15 cellular contexts compared by ENCODE assay signal in genomic region chr3:124268355-124268754, GRCh38.
DNase-seq lines count a peak whose midpoint lies in the region; ATAC-seq and TF ChIP-seq lines count a peak whose summit lies in the region.
"Had no signal": no experiment of that assay in that cellular context is flagged by ENCODE, and none has a peak within 500 bp of the region (broad histone marks: within the 10 kb centered on the region; RNA-seq: fewer than 3 reads in every experiment).

No MANE protein-coding gene starts in this region.

- peaks cover 31% of the 10 kb centered on the region for H3K4me1 ChIP-seq in vagina
- H3K4me1 ChIP-seq: HAP-1 had no signal

- H3K4me3 ChIP-seq in coronary artery = no peak overlapping the region
- H3K4me3 ChIP-seq in vagina = no peak overlapping the region
- H3K4me3 ChIP-seq: BLaER1 treated with 17β-estradiol and CSF1 and Interleukin-3, amounts not matched to agents 10 nM and 100 nM; HAP-1 had no signal

- TF ChIP-seq POLR2A in vagina (IDR thresholded peaks at IDR 0.05) = no peak

- no peak for ATAC-seq in HG03457 (IDR thresholded peaks at IDR 0.05; ENCODE audit: unreplicated experiment)

- no peaks in the 10 kb centered on the region for H3K27me3 ChIP-seq in vagina
- H3K27me3 ChIP-seq: BLaER1 treated with 17β-estradiol and CSF1 and Interleukin-3, amounts not matched to agents 10 nM and 100 nM had no signal

- H3K9me3 Mint-ChIP-seq in glutamatergic neuron (ENCODE audit: unreplicated experiment) = peaks cover 26% of the 10 kb centered on the region
- H3K9me3 Mint-ChIP-seq: CD4-positive, alpha-beta T cell; HFFc6 had no signal

- intact Hi-C loops in vagina (cut with DNase I) = no loop called here

- peaks cover 21% of the 10 kb centered on the region for H3K27me3 Mint-ChIP-seq in glutamatergic neuron (ENCODE audit: unreplicated experiment)

- TF ChIP-seq CTCF in coronary artery (IDR thresholded peaks at IDR 0.05) (no peak), glutamatergic neuron (IDR thresholded peaks at IDR 0.05; ENCODE audit: partially characterized antibody, unreplicated experiment) (no peak), vagina (IDR thresholded peaks at IDR 0.05) (no peak)

- H3K4me1 Mint-ChIP-seq in glutamatergic neuron (ENCODE audit: low read depth, unreplicated experiment) = peaks cover 41% of the 10 kb centered on the region

- DNase-seq in coronary artery (ENCODE audit: low spot score) = no peak
- DNase-seq in glutamatergic neuron = no peak
- DNase-seq in retina = peak; percentile 50
- DNase-seq in vagina (ENCODE audit: extremely low spot score in 2 of 2) = peak in 1 of 2 donors; percentile 64
- no peak for DNase-seq in central memory CD4-positive, alpha-beta T cell
- no peak for DNase-seq in NCI-H774 (lab: John Stamatoyannopoulos, UW)
- DNase-seq: ACHN; Calu3; CD4-positive, alpha-beta T cell; DMS 273 treated with DMSO at 0.1 percent for 48 hours; HFFc6 had no signal

- no peaks in the 10 kb centered on the region for H3K36me3 Mint-ChIP-seq in glutamatergic neuron (ENCODE audit: unreplicated experiment)

- no peak overlapping the region for H3K4me3 Mint-ChIP-seq in glutamatergic neuron (ENCODE audit: unreplicated experiment)
- H3K4me3 Mint-ChIP-seq: CD4-positive, alpha-beta T cell; HFFc6 had no signal

- H3K36me3 ChIP-seq in vagina = no peaks in the 10 kb centered on the region
- H3K36me3 ChIP-seq: HAP-1 had no signal

- H3K27ac ChIP-seq in coronary artery = peak overlapping the region; percentile 27 to 35
- H3K27ac ChIP-seq in vagina = peak overlapping the region; percentile 4
- H3K27ac ChIP-seq: BLaER1 treated with 17β-estradiol and CSF1 and Interleukin-3, amounts not matched to agents 10 nM and 100 nM; HL-60 had no signal

- peak overlapping the region; percentile 76 for H3K27ac Mint-ChIP-seq in glutamatergic neuron (ENCODE audit: unreplicated experiment)
- H3K27ac Mint-ChIP-seq: CD4-positive, alpha-beta T cell; HFFc6 had no signal

- no peaks in the 10 kb centered on the region for H3K9me3 ChIP-seq in vagina
- H3K9me3 ChIP-seq: BLaER1 treated with 17β-estradiol and CSF1 and Interleukin-3, amounts not matched to agents 10 nM and 100 nM; HAP-1 had no signal
